Comparison of ENCODE assay signal across 8 cellular contexts in the genomic region with DNA sequence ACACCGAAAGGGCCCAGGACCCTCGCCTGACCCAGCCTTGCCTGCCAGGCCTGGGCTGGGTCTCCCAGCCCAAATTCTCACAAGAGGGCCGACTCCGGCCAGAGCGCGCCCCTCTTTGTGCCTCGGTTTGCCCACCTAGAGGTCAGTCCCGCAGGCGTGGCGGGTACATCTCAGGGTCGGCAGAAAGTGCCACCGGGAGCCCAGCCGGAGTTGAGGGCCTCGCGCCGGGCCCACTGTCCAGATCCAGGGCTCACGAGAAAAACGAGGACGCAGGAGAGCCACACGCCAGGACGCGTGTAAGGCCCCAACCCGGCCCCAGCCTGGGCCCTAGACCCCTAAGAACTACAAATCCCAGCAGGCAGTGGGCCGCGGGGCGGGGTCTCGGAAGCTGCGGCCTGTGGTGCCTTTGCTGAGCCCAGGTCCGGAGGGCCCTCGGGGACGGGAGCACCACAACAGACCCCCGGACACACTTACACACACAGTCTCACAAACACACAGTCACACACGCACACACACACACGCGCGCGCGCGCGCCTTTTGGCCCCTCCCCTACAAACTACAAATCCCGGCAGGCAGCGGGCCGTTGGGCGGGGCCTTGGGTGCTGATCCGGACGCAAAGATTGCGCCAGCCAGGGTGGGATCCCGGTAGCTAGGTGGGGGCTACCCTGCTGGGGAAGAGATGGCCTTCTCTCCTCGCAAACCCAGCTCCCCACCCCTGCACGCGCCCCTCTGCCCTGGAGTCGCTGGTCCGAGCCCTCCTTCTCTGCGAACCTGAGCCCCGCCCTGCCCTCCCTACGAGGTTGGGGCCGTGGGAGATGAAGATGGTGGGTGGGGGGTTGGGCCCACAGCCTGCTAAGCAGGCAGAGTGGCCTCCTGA. TPM values are rescaled to one million over a fixed set of nuclear protein-coding genes. Genes with fewer than 3 reads are reported as not detected.
DNase-seq lines count a peak whose midpoint lies in the region; ATAC-seq and TF ChIP-seq lines count a peak whose summit lies in the region.

A gene (plus strand): TSS at position 583 of the 877 bp plus-strand sequence. CDS start 10,752 bp downstream, outside the sequence.

- peak within 1 kb of the TSS; percentile 98; the same call in 2 of the 3 replicates for H2BK15ac ChIP-seq in IMR-90 (ENCODE audit: low read depth, low read length)

- peak within 1 kb of the TSS; percentile 97 for H3K4me3 Mint-ChIP-seq in activated T-helper 2 cell treated with anti-CD3 and anti-CD28 coated beads, Interferon-gamma antibody, Interleukin-2, Interleukin-4, amounts not matched to agents 10 μg/mL and 5 μg/mL and 100 μg/mL, durations not matched to agents 14 hours and 24 hours and 36 hours (ENCODE audit: low read depth)
- H3K4me3 Mint-ChIP-seq in natural killer cell treated with Interleukin-12 subunit alpha and Interleukin-12 subunit beta and Interleukin-15 and Interleukin-18, amount 100 ng/mL, for 72 hours: peak within 1 kb of the TSS; percentile 96

- in situ Hi-C loops in IMR-90 (cut with MboI; ENCODE audit: low sequenced_read_pairs): no loop called here

- H2AFZ ChIP-seq in IMR-90 (replicated peaks; ENCODE audit: low read length, poor library complexity): peak within 1 kb of the TSS; percentile 96

- H3K18ac ChIP-seq in IMR-90 (ENCODE audit: low read depth, low read length): peak within 1 kb of the TSS; percentile 91

- H4K91ac ChIP-seq in IMR-90 (ENCODE audit: insufficient read depth, low read depth, low read length): peak within 1 kb of the TSS; percentile 99

- no peak for TF ChIP-seq RAD21 in IMR-90 (IDR thresholded peaks at IDR 0.05; ENCODE audit: low read length)

- H3K9me1 ChIP-seq in IMR-90 (ENCODE audit: insufficient read depth, low read length): peaks cover 14% of the 10 kb centered on the region

- peak within 1 kb of the TSS; percentile 83 for H2BK20ac ChIP-seq in IMR-90 (ENCODE audit: low read depth, low read length)

- H3K27me3 Mint-ChIP-seq in activated T-helper 2 cell treated with anti-CD3 and anti-CD28 coated beads, Interferon-gamma antibody, Interleukin-2, Interleukin-4, amounts not matched to agents 10 μg/mL and 5 μg/mL and 100 μg/mL, durations not matched to agents 14 hours and 24 hours and 36 hours (ENCODE audit: low read depth): no peaks in the 10 kb centered on the region
- H3K27me3 Mint-ChIP-seq in natural killer cell treated with Interleukin-12 subunit alpha and Interleukin-12 subunit beta and Interleukin-15 and Interleukin-18, amount 100 ng/mL, for 72 hours: peaks cover 0 to 6% of the 10 kb centered on the region in 2 donors

- no peaks in the 10 kb centered on the region for H3K27me3 ChIP-seq in IMR-90 (ENCODE audit: control insufficient read depth, insufficient read depth, low read length)

- H3K4me3 ChIP-seq in IMR-90 (ENCODE audit: insufficient read depth, low read depth, low read length): peak within 1 kb of the TSS; percentile 54

- POLR2A ChIA-PET in IMR-90 (lab: Charles Lee; ENCODE audit: unreplicated experiment): interaction anchor here (1.1 to 3.0 kb wide), 5 partner anchors 121 to 182 kb away, joined by 3 to 16 read pairs (median 5); a partner anchor contains a TSS

- H2BK120ac ChIP-seq in IMR-90 (ENCODE audit: low read depth, low read length): peak within 1 kb of the TSS; percentile 99

- H3K9me3 ChIP-seq in IMR-90 (ENCODE audit: control insufficient read depth, insufficient read depth, low read length): no peaks in the 10 kb centered on the region

- peaks cover 25% of the 10 kb centered on the region for H3K4me1 ChIP-seq in IMR-90 (ENCODE audit: control insufficient read depth, insufficient read depth, low read length)

- intact Hi-C loops in IMR-90 (cut with micrococcal nuclease): no loop called here
- intact Hi-C loops in activated T-helper 2 cell treated with anti-CD3 and anti-CD28 coated beads, Interferon-gamma antibody, Interleukin-2, Interleukin-4, amounts not matched to agents 10 μg/mL and 5 μg/mL and 100 μg/mL, durations not matched to agents 14 hours and 24 hours and 36 hours (cut with micrococcal nuclease): loop anchor here (1.0 to 5.0 kb wide), 4 partner anchors 64 to 194 kb away; a partner anchor contains a TSS

- H3K56ac ChIP-seq in IMR-90 (ENCODE audit: extremely low read depth, insufficient read depth, low read length): peak within 1 kb of the TSS; percentile 76

- peak within 1 kb of the TSS; percentile 100 for H3K14ac ChIP-seq in IMR-90 (replicated peaks; ENCODE audit: low read depth, low read length)

- peak within 1 kb of the TSS; percentile 94 to 100 for H4K8ac ChIP-seq in IMR-90 (ENCODE audit: low read depth in 2 of 2, low read length in 2 of 2)

- peak within 1 kb of the TSS; percentile 96 for H3K4me2 ChIP-seq in IMR-90 (ENCODE audit: low read depth, low read length)

- CTCF ChIA-PET in IMR-90 (lab: Yijun Ruan, JAX): interaction anchor here (3.6 kb wide), 1 partner anchor 133 kb away, joined by 46 read pairs; no protein-coding TSS in a partner anchor

- TF ChIP-seq POLR2A in IMR-90 (IDR thresholded peaks at IDR 0.05; ENCODE audit: low read depth, low read length): peak; percentile 46; the same call in 1 of the 2 replicates

- H4K5ac ChIP-seq in IMR-90 (ENCODE audit: low read depth, low read length): peak within 1 kb of the TSS; percentile 95

- H4K20me1 ChIP-seq in IMR-90 (ENCODE audit: insufficient read depth, low read length): no peaks in the 10 kb centered on the region

- H3K27ac Mint-ChIP-seq in activated T-helper 2 cell treated with anti-CD3 and anti-CD28 coated beads, Interferon-gamma antibody, Interleukin-2, Interleukin-4, amounts not matched to agents 10 μg/mL and 5 μg/mL and 100 μg/mL, durations not matched to agents 14 hours and 24 hours and 36 hours: peak within 1 kb of the TSS; percentile 98
- H3K27ac Mint-ChIP-seq in natural killer cell treated with Interleukin-12 subunit alpha and Interleukin-12 subunit beta and Interleukin-15 and Interleukin-18, amount 100 ng/mL, for 72 hours: peak within 1 kb of the TSS; percentile 93 to 95

- 47% methylated on average over 21 of the region's 57 CpGs; no CpG with 5 or more reads in 1 of the 2 experiments for WGBS in IMR-90 (ENCODE audit: extremely low coverage in 2 of 2, insufficient read length in 1 of 2), 2 experiments

- H3K36me3 ChIP-seq in IMR-90 (ENCODE audit: control insufficient read depth, insufficient read depth, low read length): no peaks in the 10 kb centered on the region

- BruUV-seq in IMR-90 (replicated peaks; lab: Mats Ljungman, UMichigan): no TSS peak

- H3K27ac ChIP-seq in IMR-90 (ENCODE audit: insufficient read depth, low read length): peak within 1 kb of the TSS; percentile 93

- no peaks in the 10 kb centered on the region for H3K9me3 Mint-ChIP-seq in activated T-helper 2 cell treated with anti-CD3 and anti-CD28 coated beads, Interferon-gamma antibody, Interleukin-2, Interleukin-4, amounts not matched to agents 10 μg/mL and 5 μg/mL and 100 μg/mL, durations not matched to agents 14 hours and 24 hours and 36 hours
- no peaks in the 10 kb centered on the region for H3K9me3 Mint-ChIP-seq in natural killer cell treated with Interleukin-12 subunit alpha and Interleukin-12 subunit beta and Interleukin-15 and Interleukin-18, amount 100 ng/mL, for 72 hours

- H2BK5ac ChIP-seq in IMR-90 (ENCODE audit: low read depth, low read length, poor library complexity, severe bottlenecking): peak within 1 kb of the TSS; percentile 91

- H2AK5ac ChIP-seq in IMR-90 (ENCODE audit: low read depth, low read length): peak within 1 kb of the TSS; percentile 97

- peak within 1 kb of the TSS; percentile 98 for H3K23ac ChIP-seq in IMR-90 (ENCODE audit: low read depth, low read length)

- H3K4me1 Mint-ChIP-seq in activated T-helper 2 cell treated with anti-CD3 and anti-CD28 coated beads, Interferon-gamma antibody, Interleukin-2, Interleukin-4, amounts not matched to agents 10 μg/mL and 5 μg/mL and 100 μg/mL, durations not matched to agents 14 hours and 24 hours and 36 hours (ENCODE audit: low read depth): peaks cover 40% of the 10 kb centered on the region
- H3K4me1 Mint-ChIP-seq in natural killer cell treated with Interleukin-12 subunit alpha and Interleukin-12 subunit beta and Interleukin-15 and Interleukin-18, amount 100 ng/mL, for 72 hours (ENCODE audit: low read depth in 2 of 2): peaks cover 38 to 41% of the 10 kb centered on the region in 2 donors

- peak within 1 kb of the TSS; percentile 99 for H3K4ac ChIP-seq in IMR-90 (ENCODE audit: low read depth, low read length)

- ATAC-seq in GM21529 (IDR thresholded peaks at IDR 0.05; ENCODE audit: unreplicated experiment) (peak; percentile 84), IMR-90 (ENCODE audit: low read depth) (peak; percentile 76)
- ATAC-seq in natural killer cell treated with Interleukin-12 subunit alpha and Interleukin-12 subunit beta and Interleukin-15 and Interleukin-18, amount 100 ng/mL, for 72 hours: peak; percentile 91 to 92

- TF ChIP-seq CTCF in IMR-90 (conservative IDR thresholded peaks at IDR 0.05; ENCODE audit: low read depth, low read length): no peak

- peak within 1 kb of the TSS; percentile 82 for H3K9ac ChIP-seq in IMR-90 (ENCODE audit: low read depth, low read length)

- H2AK9ac ChIP-seq in IMR-90 (replicated peaks; ENCODE audit: low read depth, low read length, poor library complexity): peak within 1 kb of the TSS; percentile 89

- H3K36me3 Mint-ChIP-seq in activated T-helper 2 cell treated with anti-CD3 and anti-CD28 coated beads, Interferon-gamma antibody, Interleukin-2, Interleukin-4, amounts not matched to agents 10 μg/mL and 5 μg/mL and 100 μg/mL, durations not matched to agents 14 hours and 24 hours and 36 hours (ENCODE audit: low read depth): no peaks in the 10 kb centered on the region
- H3K36me3 Mint-ChIP-seq in natural killer cell treated with Interleukin-12 subunit alpha and Interleukin-12 subunit beta and Interleukin-15 and Interleukin-18, amount 100 ng/mL, for 72 hours: no peaks in the 10 kb centered on the region

- DNase-seq in DMS79 (lab: John Stamatoyannopoulos, UW): peak; percentile 57
- peak; percentile 68 for DNase-seq in IMR-90
- peak; percentile 87 for DNase-seq in RKO (ENCODE audit: low spot score)
- peak; percentile 76 for DNase-seq in activated T-helper 2 cell treated with anti-CD3 and anti-CD28 coated beads, Interferon-gamma antibody, Interleukin-2, Interleukin-4, amounts not matched to agents 10 μg/mL and 5 μg/mL and 100 μg/mL, durations not matched to agents 14 hours and 24 hours and 36 hours (ENCODE audit: low spot score)
- DNase-seq in fibroblast of peridontal ligament (ENCODE audit: extremely low read depth): peak; percentile 76
- DNase-seq in natural killer cell treated with Interleukin-12 subunit alpha and Interleukin-12 subunit beta and Interleukin-15 and Interleukin-18, amount 100 ng/mL, for 72 hours (ENCODE audit: low spot score): peak; percentile 85
- peak; percentile 88 for DNase-seq in stimulated activated naive CD4-positive, alpha-beta T cell treated with Interleukin-2 at 50 U/mL for 16 hours (lab: John Stamatoyannopoulos, UW)

- dilution Hi-C loops in IMR-90 (cut with HindIII; ENCODE audit: low sequenced_read_pairs, unreplicated experiment): no loop called here

- H3K79me1 ChIP-seq in IMR-90 (ENCODE audit: low read depth in 1 of 2, low read length in 2 of 2): peaks cover 0 to 43% of the 10 kb centered on the region in 2 experiments; a peak in 2 of 4 replicates

RNA-seq across cellular contexts. Expression of the gene that starts here (rescaled TPM):
- total RNA-seq in IMR-90 (2012; rRNA removed): 0.36 TPM in 1 of 2 replicates, not detected in the other
- polyA plus RNA-seq in IMR-90 (2012; rRNA removed): 0.32 and 0.37 TPM in 2 replicates
- 0.16 TPM in 1 of 2 replicates, not detected in the other for polyA plus RNA-seq in IMR-90 (2012; cell fraction: cytosol; rRNA removed)
- polyA plus RNA-seq in IMR-90 (2012; cell fraction: nucleus; rRNA removed; ENCODE audit: low replicate concordance): 1.0 and 1.2 TPM in 2 replicates
- total RNA-seq in activated T-helper 2 cell treated with anti-CD3 and anti-CD28 coated beads, Interferon-gamma antibody, Interleukin-2, Interleukin-4, amounts not matched to agents 10 μg/mL and 5 μg/mL and 100 μg/mL, durations not matched to agents 14 hours and 24 hours and 36 hours: 0.48 and 1.3 TPM in 2 replicates
- total RNA-seq in natural killer cell treated with Interleukin-12 subunit alpha and Interleukin-12 subunit beta and Interleukin-15 and Interleukin-18, amount 100 ng/mL, for 72 hours: under 1 TPM; 0.24 to 0.81 TPM

Comparison
In these comparisons a context has a peak if more than half of its experiments do, and no peak if none do; other contexts are left out.
1. Peak in every context shown above with its lines: DNase-seq, ATAC-seq, H3K4me3 ChIP-seq and H3K27ac ChIP-seq.
2. Peak in DNase-seq and ATAC-seq in natural killer cell treated with Interleukin-12 subunit alpha and Interleukin-12 subunit beta and Interleukin-15 and Interleukin-18, amount 100 ng/mL, for 72 hours; RNA of the gene not detected or under 1 TPM.